Comparison of ENCODE assay signal across 19 cellular contexts in genomic region chr4:7342581-7343352, GRCh38.
A peak's percentile ranks its signal among the peaks of the same experiment; 100 is the strongest.
DNase-seq lines count a peak whose midpoint lies in the region; ATAC-seq and TF ChIP-seq lines count a peak whose summit lies in the region.
"Had no signal": no experiment of that assay in that cellular context is flagged by ENCODE, and none has a peak within 500 bp of the region (broad histone marks: within the 10 kb centered on the region; RNA-seq: fewer than 3 reads in every experiment).

No MANE protein-coding gene starts in this region.

- 77 to 82% methylated on average over 21 of the region's 21 CpGs for WGBS in sigmoid colon, 2 donors

- H3K27ac ChIP-seq in caudate nucleus (ENCODE audit: low read depth, low read length) (peak overlapping the region; percentile 67), layer of hippocampus (ENCODE audit: low read depth, low read length) (peak overlapping the region; percentile 85), substantia nigra (ENCODE audit: low read depth, low read length, poor library complexity, severe bottlenecking) (peak overlapping the region; percentile 91), sigmoid colon (no peak overlapping the region)
- H3K27ac ChIP-seq: A549; BLaER1 treated with 17β-estradiol and CSF1 and Interleukin-3, amounts not matched to agents 10 nM and 100 nM; KMS-11; SJSA1 had no signal

- no peaks in the 10 kb centered on the region for H3K4me1 ChIP-seq in sigmoid colon
- H3K4me1 ChIP-seq: SJSA1 had no signal

- H3K9me3 Mint-ChIP-seq in activated naive CD8-positive, alpha-beta T cell treated with anti-CD3 and anti-CD28 coated beads for 36 hours: peaks cover 10% of the 10 kb centered on the region
- peaks cover 8% of the 10 kb centered on the region for H3K9me3 Mint-ChIP-seq in activated naive CD8-positive, alpha-beta T cell treated with anti-CD3 and anti-CD28 coated beads, Interleukin-2, amount 50 U/mL, for 24 hours

- no peak overlapping the region for H3K4me3 Mint-ChIP-seq in activated naive CD8-positive, alpha-beta T cell treated with anti-CD3 and anti-CD28 coated beads for 36 hours
- no peak overlapping the region for H3K4me3 Mint-ChIP-seq in activated naive CD8-positive, alpha-beta T cell treated with anti-CD3 and anti-CD28 coated beads, Interleukin-2, amount 50 U/mL, for 24 hours
- H3K4me3 Mint-ChIP-seq: H9 had no signal

- H3K27me3 ChIP-seq in layer of hippocampus (ENCODE audit: control insufficient read depth, insufficient read depth, low read length) (no peaks in the 10 kb centered on the region), sigmoid colon (no peaks in the 10 kb centered on the region)
- H3K27me3 ChIP-seq: BLaER1 treated with 17β-estradiol and CSF1 and Interleukin-3, amounts not matched to agents 10 nM and 100 nM; SJSA1 had no signal

- no peaks in the 10 kb centered on the region for H3K36me3 ChIP-seq in sigmoid colon
- H3K36me3 ChIP-seq: BLaER1 treated with 17β-estradiol and CSF1 and Interleukin-3, amounts not matched to agents 10 nM and 100 nM; SJSA1 had no signal

- TF ChIP-seq CTCF in sigmoid colon (IDR thresholded peaks at IDR 0.05): no peak

- TF ChIP-seq EP300 in sigmoid colon (IDR thresholded peaks at IDR 0.05): no peak

- intact Hi-C loops in sigmoid colon (cut with DNase I): no loop called here

- peaks cover 1% of the 10 kb centered on the region for H3K27me3 Mint-ChIP-seq in activated naive CD8-positive, alpha-beta T cell treated with anti-CD3 and anti-CD28 coated beads for 36 hours
- no peaks in the 10 kb centered on the region for H3K27me3 Mint-ChIP-seq in activated naive CD8-positive, alpha-beta T cell treated with anti-CD3 and anti-CD28 coated beads, Interleukin-2, amount 50 U/mL, for 24 hours

- ATAC-seq in activated naive CD8-positive, alpha-beta T cell treated with anti-CD3 and anti-CD28 coated beads, Interleukin-2, amount 50 U/mL, for 24 hours: no peak
- ATAC-seq: A549, HepG2 had no signal

- peak overlapping the region; percentile 8 for H3K27ac Mint-ChIP-seq in activated naive CD8-positive, alpha-beta T cell treated with anti-CD3 and anti-CD28 coated beads for 36 hours
- H3K27ac Mint-ChIP-seq in activated naive CD8-positive, alpha-beta T cell treated with anti-CD3 and anti-CD28 coated beads, Interleukin-2, amount 50 U/mL, for 24 hours: no peak overlapping the region
- H3K27ac Mint-ChIP-seq: H9 had no signal

- TF ChIP-seq POLR2A in sigmoid colon (IDR thresholded peaks at IDR 0.05): no peak

- H3K4me3 ChIP-seq in sigmoid colon: no peak overlapping the region
- H3K4me3 ChIP-seq: A549; BLaER1 treated with 17β-estradiol and CSF1 and Interleukin-3, amounts not matched to agents 10 nM and 100 nM; SJSA1 had no signal

- H3K9me3 ChIP-seq in sigmoid colon: peaks cover 0 to 7% (median 2%) of the 10 kb centered on the region in 4 donors
- H3K9me3 ChIP-seq: A549, SJSA1 had no signal

- DNase-seq in activated naive CD8-positive, alpha-beta T cell treated with anti-CD3 and anti-CD28 coated beads for 36 hours: no peak
- no peak for DNase-seq in activated naive CD8-positive, alpha-beta T cell treated with anti-CD3 and anti-CD28 coated beads, Interleukin-2, amount 50 U/mL, for 24 hours
- DNase-seq in caudate nucleus (lab: John Stamatoyannopoulos, UW) (peak in 1 of 61 donors; percentile 78), substantia nigra (lab: John Stamatoyannopoulos, UW) (peak in 2 of 49 donors; percentile 31 to 36), sigmoid colon (no peak), ureter (ENCODE audit: low spot score) (no peak), NCI-H187 treated with DMSO at 0.1 percent for 48 hours (lab: John Stamatoyannopoulos, UW) (no peak)
- DNase-seq: DMS53, H9, NCI-H146, NCI-H2107, NCI-H345, RPMI8226 had no signal

- no peaks in the 10 kb centered on the region for H3K4me1 Mint-ChIP-seq in activated naive CD8-positive, alpha-beta T cell treated with anti-CD3 and anti-CD28 coated beads for 36 hours
- H3K4me1 Mint-ChIP-seq in activated naive CD8-positive, alpha-beta T cell treated with anti-CD3 and anti-CD28 coated beads, Interleukin-2, amount 50 U/mL, for 24 hours: no peaks in the 10 kb centered on the region

- no peaks in the 10 kb centered on the region for H3K36me3 Mint-ChIP-seq in activated naive CD8-positive, alpha-beta T cell treated with anti-CD3 and anti-CD28 coated beads for 36 hours
- no peaks in the 10 kb centered on the region for H3K36me3 Mint-ChIP-seq in activated naive CD8-positive, alpha-beta T cell treated with anti-CD3 and anti-CD28 coated beads, Interleukin-2, amount 50 U/mL, for 24 hours (ENCODE audit: low read depth)

Comparison
In these comparisons a context has a peak if more than half of its experiments do, and no peak if none do; other contexts are left out.
1. H3K27ac ChIP-seq: peak in caudate nucleus (single experiment), layer of hippocampus (single experiment) and substantia nigra (single experiment); none in sigmoid colon (0 of 4).